ENCODE assay signal across 13 cellular contexts in the genomic region with DNA sequence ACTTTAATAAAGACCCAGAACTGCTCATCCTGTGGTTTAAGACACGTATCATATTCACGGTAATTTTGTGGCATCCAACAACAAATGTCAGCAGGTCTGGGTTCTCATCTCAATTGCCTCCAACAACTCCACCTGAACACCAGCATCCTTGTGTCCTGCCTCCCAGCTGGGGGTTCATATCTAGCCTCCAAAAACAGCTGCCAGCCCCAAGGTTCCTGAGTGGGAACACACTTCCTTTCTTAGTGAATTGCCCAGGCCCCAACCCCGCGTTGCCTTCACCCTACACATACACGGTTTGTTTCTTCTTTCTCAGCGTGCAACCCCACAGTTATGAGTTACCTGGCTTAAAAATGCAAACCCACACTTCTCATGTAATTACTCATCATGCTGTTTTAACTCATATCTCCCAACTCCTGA.
A peak's percentile ranks its signal among the peaks of the same experiment; 100 is the strongest.
DNase-seq lines count a peak whose midpoint lies in the region; ATAC-seq, FAIRE-seq and TF ChIP-seq lines count a peak whose summit lies in the region.
"Had no signal": no experiment of that assay in that cellular context is flagged by ENCODE, and none has a peak within 500 bp of the region (broad histone marks: within the 10 kb centered on the region; RNA-seq: fewer than 3 reads in every experiment).

No MANE protein-coding gene starts in this region.

- peak overlapping the region; percentile 83 for H3K4me3 ChIP-seq in CD4-positive, CD25-positive, alpha-beta regulatory T cell (ENCODE audit: low read depth, low read length)
- no peak overlapping the region for H3K4me3 ChIP-seq in Jurkat, Clone E6-1 (ENCODE audit: low read length)
- no peak overlapping the region for H3K4me3 ChIP-seq in small intestine (ENCODE audit: low read depth in 1 of 2, low read length in 2 of 2)
- H3K4me3 ChIP-seq: adrenal gland had no signal

- peak overlapping the region; percentile 91 for H3K27ac ChIP-seq in CD4-positive, CD25-positive, alpha-beta regulatory T cell (ENCODE audit: insufficient read depth, low read length, poor library complexity, severe bottlenecking)
- peak overlapping the region; percentile 17 to 65 for H3K27ac ChIP-seq in small intestine (ENCODE audit: low read depth in 1 of 2, low read length in 1 of 2)
- H3K27ac ChIP-seq: adrenal gland had no signal

- H3K36me3 Mint-ChIP-seq in CD4-positive, CD25-positive, alpha-beta regulatory T cell, result peaks cover 32% of the 10 kb centered on the region
- peaks cover 98% of the 10 kb centered on the region for H3K36me3 Mint-ChIP-seq in activated T-helper 17 cell treated with anti-CD3 and anti-CD28 coated beads, Interleukin-2, amount 50 U/mL, for 72 hours (ENCODE audit: low read depth)
- H3K36me3 Mint-ChIP-seq in progenitor cell of endocrine pancreas (ENCODE audit: insufficient read depth), result peaks cover 7% of the 10 kb centered on the region

- no peak for TF ChIP-seq CTCF in progenitor cell of endocrine pancreas (IDR thresholded peaks at IDR 0.05; ENCODE audit: unreplicated experiment)

- H3K4me1 Mint-ChIP-seq in CD4-positive, CD25-positive, alpha-beta regulatory T cell, result peaks cover 53 to 98% (median 82%) of the 10 kb centered on the region in 4 donors
- H3K4me1 Mint-ChIP-seq in activated T-helper 17 cell treated with anti-CD3 and anti-CD28 coated beads, Interleukin-2, amount 50 U/mL, for 72 hours, result peaks cover 73% of the 10 kb centered on the region
- no peaks in the 10 kb centered on the region for H3K4me1 Mint-ChIP-seq in progenitor cell of endocrine pancreas (ENCODE audit: low read depth)

- peak; percentile 21 to 26 for ATAC-seq in CD4-positive, CD25-positive, alpha-beta regulatory T cell (ENCODE audit: low read depth in 2 of 2)
- peak; percentile 60 for ATAC-seq in activated T-helper 17 cell treated with anti-CD3 and anti-CD28 coated beads, Interleukin-2, amount 50 U/mL, for 72 hours (replicated peaks)
- ATAC-seq in HG03135 (IDR thresholded peaks at IDR 0.05; ENCODE audit: unreplicated experiment) (no peak), HG03159 (IDR thresholded peaks at IDR 0.05; ENCODE audit: unreplicated experiment) (no peak)

- peak in 2 of 3 donors; percentile 45 to 70 for DNase-seq in CD4-positive, CD25-positive, alpha-beta regulatory T cell
- DNase-seq in Jurkat, Clone E6-1 (ENCODE audit: low read depth, low spot score), result peak; percentile 57
- peak; percentile 25 for DNase-seq in small intestine
- DNase-seq in progenitor cell of endocrine pancreas (ENCODE audit: low spot score, unreplicated experiment), result no peak
- no peak for DNase-seq in mucosa of gallbladder (ENCODE audit: low spot score)
- DNase-seq: adrenal gland, cortex of kidney, NCI-H526, SHP77 had no signal

- WGBS in small intestine, 3 donors, result 55 to 76% (median 61%) methylated on average over 6 of the region's 6 CpGs

- H3K27me3 Mint-ChIP-seq in CD4-positive, CD25-positive, alpha-beta regulatory T cell, result no peaks in the 10 kb centered on the region
- H3K27me3 Mint-ChIP-seq in activated T-helper 17 cell treated with anti-CD3 and anti-CD28 coated beads, Interleukin-2, amount 50 U/mL, for 72 hours, result no peaks in the 10 kb centered on the region
- no peaks in the 10 kb centered on the region for H3K27me3 Mint-ChIP-seq in progenitor cell of endocrine pancreas

- peaks cover 97% of the 10 kb centered on the region for H3K4me1 ChIP-seq in CD4-positive, CD25-positive, alpha-beta regulatory T cell (ENCODE audit: control insufficient read depth, insufficient read depth, low read length, poor library complexity, severe bottlenecking)
- peaks cover 0 to 2% of the 10 kb centered on the region in 2 donors for H3K4me1 ChIP-seq in small intestine (ENCODE audit: control insufficient read depth in 2 of 2, insufficient read depth in 1 of 2, low read depth in 1 of 2, low read length in 1 of 2)

- no peaks in the 10 kb centered on the region for H3K9me3 ChIP-seq in CD4-positive, CD25-positive, alpha-beta regulatory T cell (ENCODE audit: control insufficient read depth in 2 of 2, low read length in 2 of 2)
- H3K9me3 ChIP-seq in small intestine (ENCODE audit: control insufficient read depth, low read depth), result no peaks in the 10 kb centered on the region
- H3K9me3 ChIP-seq: adrenal gland had no signal

- H3K27me3 ChIP-seq in CD4-positive, CD25-positive, alpha-beta regulatory T cell (ENCODE audit: control insufficient read depth, insufficient read depth, low read length), result no peaks in the 10 kb centered on the region
- no peaks in the 10 kb centered on the region for H3K27me3 ChIP-seq in small intestine (ENCODE audit: control insufficient read depth in 2 of 2, insufficient read depth in 2 of 2, low read length in 2 of 2)
- H3K27me3 ChIP-seq: adrenal gland had no signal

- H3K27ac Mint-ChIP-seq in CD4-positive, CD25-positive, alpha-beta regulatory T cell, result peak overlapping the region; percentile 93 to 99 (median 95)
- peak overlapping the region; percentile 100 for H3K27ac Mint-ChIP-seq in activated T-helper 17 cell treated with anti-CD3 and anti-CD28 coated beads, Interleukin-2, amount 50 U/mL, for 72 hours
- no peak overlapping the region for H3K27ac Mint-ChIP-seq in progenitor cell of endocrine pancreas

- H3K4me3 Mint-ChIP-seq in CD4-positive, CD25-positive, alpha-beta regulatory T cell, result peak overlapping the region; percentile 87 to 98 (median 90)
- peak overlapping the region; percentile 92 for H3K4me3 Mint-ChIP-seq in activated T-helper 17 cell treated with anti-CD3 and anti-CD28 coated beads, Interleukin-2, amount 50 U/mL, for 72 hours
- no peak overlapping the region for H3K4me3 Mint-ChIP-seq in progenitor cell of endocrine pancreas (ENCODE audit: low read depth)

- FAIRE-seq in small intestine (lab: Jason Lieb, UNC), result no peak
- FAIRE-seq: G401.6 had no signal

- peaks cover 0 to 1% (median 0%) of the 10 kb centered on the region in 7 donors for H3K9me3 Mint-ChIP-seq in CD4-positive, CD25-positive, alpha-beta regulatory T cell
- no peaks in the 10 kb centered on the region for H3K9me3 Mint-ChIP-seq in activated T-helper 17 cell treated with anti-CD3 and anti-CD28 coated beads, Interleukin-2, amount 50 U/mL, for 72 hours
- H3K9me3 Mint-ChIP-seq in progenitor cell of endocrine pancreas (ENCODE audit: low read depth), result no peaks in the 10 kb centered on the region

- H3K36me3 ChIP-seq in CD4-positive, CD25-positive, alpha-beta regulatory T cell (ENCODE audit: control insufficient read depth, insufficient read depth, low read length), result peaks cover 14% of the 10 kb centered on the region
- no peaks in the 10 kb centered on the region for H3K36me3 ChIP-seq in small intestine (ENCODE audit: control insufficient read depth in 2 of 2, insufficient read depth in 2 of 2, low read length in 2 of 2)
- H3K36me3 ChIP-seq: adrenal gland had no signal

Comparison
In these comparisons a context has a peak if more than half of its experiments do, and no peak if none do; other contexts are left out.
1. ATAC-seq: peak in CD4-positive, CD25-positive, alpha-beta regulatory T cell (2 of 2) and activated T-helper 17 cell treated with anti-CD3 and anti-CD28 coated beads, Interleukin-2, amount 50 U/mL, for 72 hours (single experiment); none in HG03135 (single experiment) and HG03159 (single experiment).
2. DNase-seq: peak in CD4-positive, CD25-positive, alpha-beta regulatory T cell (2 of 3), Jurkat, Clone E6-1 (single experiment) and small intestine (single experiment); none in progenitor cell of endocrine pancreas (single experiment) and mucosa of gallbladder (single experiment).